1 cellular context compared by ENCODE assay signal in genomic region chr1:235160965-235161684, GRCh38.
A peak's percentile ranks its signal among the peaks of the same experiment; 100 is the strongest.
TF ChIP-seq lines count a peak whose summit lies in the region.

A gene with protein sequence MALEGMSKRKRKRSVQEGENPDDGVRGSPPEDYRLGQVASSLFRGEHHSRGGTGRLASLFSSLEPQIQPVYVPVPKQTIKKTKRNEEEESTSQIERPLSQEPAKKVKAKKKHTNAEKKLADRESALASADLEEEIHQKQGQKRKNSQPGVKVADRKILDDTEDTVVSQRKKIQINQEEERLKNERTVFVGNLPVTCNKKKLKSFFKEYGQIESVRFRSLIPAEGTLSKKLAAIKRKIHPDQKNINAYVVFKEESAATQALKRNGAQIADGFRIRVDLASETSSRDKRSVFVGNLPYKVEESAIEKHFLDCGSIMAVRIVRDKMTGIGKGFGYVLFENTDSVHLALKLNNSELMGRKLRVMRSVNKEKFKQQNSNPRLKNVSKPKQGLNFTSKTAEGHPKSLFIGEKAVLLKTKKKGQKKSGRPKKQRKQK (minus strand): TSS chr1:235161250. CDS start chr1:235161226, 24 bp downstream.

TF ChIP-seq in HepG2, 621 proteins besides CTCF, POLR2A, EP300 and RAD21 (continued from another document and continues in another):
- TF ChIP-seq ZNF33B (CRISPR knock-in tag; IDR thresholded peaks at IDR 0.05): peak; percentile 88; the same call in 1 of the 2 replicates
- TF ChIP-seq ZNF703 (CRISPR knock-in tag; IDR thresholded peaks at IDR 0.05; ENCODE audit: borderline replicate concordance): no peak
- peak; percentile 88; the same call in 1 of the 2 replicates for TF ChIP-seq ZFP62 (CRISPR knock-in tag; IDR thresholded peaks at IDR 0.05)
- TF ChIP-seq RNF2 (conservative IDR thresholded peaks at IDR 0.05; ENCODE audit: low read depth): peak; percentile 95
- no peak for TF ChIP-seq RFX1 (IDR thresholded peaks at IDR 0.05)
- TF ChIP-seq STAT6 (CRISPR knock-in tag; IDR thresholded peaks at IDR 0.05; ENCODE audit: borderline replicate concordance): peak; percentile 93
- TF ChIP-seq ZNF672 (CRISPR knock-in tag; IDR thresholded peaks at IDR 0.05): no peak
- no peak for TF ChIP-seq KDM4B (CRISPR knock-in tag; IDR thresholded peaks at IDR 0.05)
- TF ChIP-seq ZNF616 (CRISPR knock-in tag; IDR thresholded peaks at IDR 0.05; ENCODE audit: low read depth): peak; percentile 87; the same call in 1 of the 2 replicates
- peak; percentile 37; the same call in 1 of the 2 replicates for TF ChIP-seq ZNF512B (CRISPR knock-in tag; IDR thresholded peaks at IDR 0.05; ENCODE audit: borderline replicate concordance)
- peak; percentile 57 for TF ChIP-seq ZEB1 (IDR thresholded peaks at IDR 0.05; ENCODE audit: insufficient replicate concordance, low read depth)
- peak; percentile 96 for TF ChIP-seq SALL1 (CRISPR knock-in tag; IDR thresholded peaks at IDR 0.05)
- TF ChIP-seq, protein P1, sequence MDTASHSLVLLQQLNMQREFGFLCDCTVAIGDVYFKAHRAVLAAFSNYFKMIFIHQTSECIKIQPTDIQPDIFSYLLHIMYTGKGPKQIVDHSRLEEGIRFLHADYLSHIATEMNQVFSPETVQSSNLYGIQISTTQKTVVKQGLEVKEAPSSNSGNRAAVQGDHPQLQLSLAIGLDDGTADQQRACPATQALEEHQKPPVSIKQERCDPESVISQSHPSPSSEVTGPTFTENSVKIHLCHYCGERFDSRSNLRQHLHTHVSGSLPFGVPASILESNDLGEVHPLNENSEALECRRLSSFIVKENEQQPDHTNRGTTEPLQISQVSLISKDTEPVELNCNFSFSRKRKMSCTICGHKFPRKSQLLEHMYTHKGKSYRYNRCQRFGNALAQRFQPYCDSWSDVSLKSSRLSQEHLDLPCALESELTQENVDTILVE (CRISPR knock-in tag; IDR thresholded peaks at IDR 0.05): peak; percentile 73; the same call in 1 of the 2 replicates
- peak; percentile 78; the same call in 1 of the 2 replicates for TF ChIP-seq PHF21A (CRISPR knock-in tag; IDR thresholded peaks at IDR 0.05)
- TF ChIP-seq ZNF335 (CRISPR knock-in tag; IDR thresholded peaks at IDR 0.05): peak; percentile 92
- no peak for TF ChIP-seq ATF7 (IDR thresholded peaks at IDR 0.05)
- TF ChIP-seq ATF7 (CRISPR knock-in tag; IDR thresholded peaks at IDR 0.05): no peak
- peak; percentile 77; the same call in 1 of the 2 replicates for TF ChIP-seq ZNF230 (CRISPR knock-in tag; IDR thresholded peaks at IDR 0.05)
- peak; percentile 86; the same call in 1 of the 2 replicates for TF ChIP-seq RARG (CRISPR knock-in tag; IDR thresholded peaks at IDR 0.05; ENCODE audit: low read depth)
- 0 out of 2 replicates have a peak, but pooled peaks have one; percentile 32 for TF ChIP-seq MED13 (CRISPR knock-in tag; IDR thresholded peaks at IDR 0.05)
- TF ChIP-seq, protein P2, sequence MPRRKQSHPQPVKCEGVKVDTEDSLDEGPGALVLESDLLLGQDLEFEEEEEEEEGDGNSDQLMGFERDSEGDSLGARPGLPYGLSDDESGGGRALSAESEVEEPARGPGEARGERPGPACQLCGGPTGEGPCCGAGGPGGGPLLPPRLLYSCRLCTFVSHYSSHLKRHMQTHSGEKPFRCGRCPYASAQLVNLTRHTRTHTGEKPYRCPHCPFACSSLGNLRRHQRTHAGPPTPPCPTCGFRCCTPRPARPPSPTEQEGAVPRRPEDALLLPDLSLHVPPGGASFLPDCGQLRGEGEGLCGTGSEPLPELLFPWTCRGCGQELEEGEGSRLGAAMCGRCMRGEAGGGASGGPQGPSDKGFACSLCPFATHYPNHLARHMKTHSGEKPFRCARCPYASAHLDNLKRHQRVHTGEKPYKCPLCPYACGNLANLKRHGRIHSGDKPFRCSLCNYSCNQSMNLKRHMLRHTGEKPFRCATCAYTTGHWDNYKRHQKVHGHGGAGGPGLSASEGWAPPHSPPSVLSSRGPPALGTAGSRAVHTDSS (CRISPR knock-in tag; conservative IDR thresholded peaks at IDR 0.05): 0 out of 2 replicates have a peak, but pooled peaks have one; percentile 80
- TF ChIP-seq NFYB (CRISPR knock-in tag; IDR thresholded peaks at IDR 0.05): no peak
- 0 out of 2 replicates have a peak, but pooled peaks have one; percentile 53 for TF ChIP-seq MAZ (IDR thresholded peaks at IDR 0.05; ENCODE audit: borderline replicate concordance, low read depth, low read length)
- peak; percentile 57; the same call in 1 of the 2 replicates for TF ChIP-seq MAZ (CRISPR knock-in tag; IDR thresholded peaks at IDR 0.05; ENCODE audit: low read depth)
- TF ChIP-seq ZFP90 (CRISPR knock-in tag; IDR thresholded peaks at IDR 0.05; ENCODE audit: borderline replicate concordance): peak; percentile 96; the same call in 1 of the 2 replicates
- TF ChIP-seq ZNF260 (CRISPR knock-in tag; IDR thresholded peaks at IDR 0.05; ENCODE audit: borderline replicate concordance, low read depth): no peak
- TF ChIP-seq KDM1A (CRISPR knock-in tag; IDR thresholded peaks at IDR 0.05): no peak
- TF ChIP-seq TBL1XR1 (IDR thresholded peaks at IDR 0.05; ENCODE audit: borderline replicate concordance, low read length, partially characterized antibody): peak; percentile 30
- peak; percentile 95 for TF ChIP-seq KMT2B (CRISPR knock-in tag; IDR thresholded peaks at IDR 0.05)
- TF ChIP-seq ARNT (IDR thresholded peaks at IDR 0.05): no peak
- TF ChIP-seq U2AF1 (optimal IDR thresholded peaks at IDR 0.05; ENCODE audit: low read depth, low read length): no peak
- TF ChIP-seq TFDP2 (CRISPR knock-in tag; IDR thresholded peaks at IDR 0.05): peak; percentile 90
- TF ChIP-seq ZNF225 (CRISPR knock-in tag; IDR thresholded peaks at IDR 0.05): peak; percentile 84; the same call in 1 of the 2 replicates
- TF ChIP-seq ZBTB21 (CRISPR knock-in tag; IDR thresholded peaks at IDR 0.05): no peak
- no peak for TF ChIP-seq HNF4A (CRISPR knock-in tag; IDR thresholded peaks at IDR 0.05)
- TF ChIP-seq HIVEP1 (CRISPR knock-in tag; IDR thresholded peaks at IDR 0.05): peak; percentile 68
- TF ChIP-seq YEATS2 (CRISPR knock-in tag; IDR thresholded peaks at IDR 0.05; ENCODE audit: borderline replicate concordance): peak; percentile 81; the same call in 1 of the 2 replicates
- TF ChIP-seq IKZF4 (CRISPR knock-in tag; IDR thresholded peaks at IDR 0.05; ENCODE audit: borderline replicate concordance, low read depth, not compliant biosample characterization): peak; percentile 94
- TF ChIP-seq ZNF556 (CRISPR knock-in tag; IDR thresholded peaks at IDR 0.05; ENCODE audit: borderline replicate concordance): peak; percentile 86
- TF ChIP-seq YY1 (IDR thresholded peaks at IDR 0.05; ENCODE audit: insufficient read depth, insufficient replicate concordance, low read depth, low read length): peak; percentile 75
- no peak for TF ChIP-seq ZNF382 (CRISPR knock-in tag; IDR thresholded peaks at IDR 0.05; ENCODE audit: borderline replicate concordance)
- peak; percentile 96 for TF ChIP-seq KAT8 (CRISPR knock-in tag; IDR thresholded peaks at IDR 0.05)
- peak; percentile 46; the same call in 1 of the 2 replicates for TF ChIP-seq MIXL1 (CRISPR knock-in tag; IDR thresholded peaks at IDR 0.05)
- TF ChIP-seq, protein P3, sequence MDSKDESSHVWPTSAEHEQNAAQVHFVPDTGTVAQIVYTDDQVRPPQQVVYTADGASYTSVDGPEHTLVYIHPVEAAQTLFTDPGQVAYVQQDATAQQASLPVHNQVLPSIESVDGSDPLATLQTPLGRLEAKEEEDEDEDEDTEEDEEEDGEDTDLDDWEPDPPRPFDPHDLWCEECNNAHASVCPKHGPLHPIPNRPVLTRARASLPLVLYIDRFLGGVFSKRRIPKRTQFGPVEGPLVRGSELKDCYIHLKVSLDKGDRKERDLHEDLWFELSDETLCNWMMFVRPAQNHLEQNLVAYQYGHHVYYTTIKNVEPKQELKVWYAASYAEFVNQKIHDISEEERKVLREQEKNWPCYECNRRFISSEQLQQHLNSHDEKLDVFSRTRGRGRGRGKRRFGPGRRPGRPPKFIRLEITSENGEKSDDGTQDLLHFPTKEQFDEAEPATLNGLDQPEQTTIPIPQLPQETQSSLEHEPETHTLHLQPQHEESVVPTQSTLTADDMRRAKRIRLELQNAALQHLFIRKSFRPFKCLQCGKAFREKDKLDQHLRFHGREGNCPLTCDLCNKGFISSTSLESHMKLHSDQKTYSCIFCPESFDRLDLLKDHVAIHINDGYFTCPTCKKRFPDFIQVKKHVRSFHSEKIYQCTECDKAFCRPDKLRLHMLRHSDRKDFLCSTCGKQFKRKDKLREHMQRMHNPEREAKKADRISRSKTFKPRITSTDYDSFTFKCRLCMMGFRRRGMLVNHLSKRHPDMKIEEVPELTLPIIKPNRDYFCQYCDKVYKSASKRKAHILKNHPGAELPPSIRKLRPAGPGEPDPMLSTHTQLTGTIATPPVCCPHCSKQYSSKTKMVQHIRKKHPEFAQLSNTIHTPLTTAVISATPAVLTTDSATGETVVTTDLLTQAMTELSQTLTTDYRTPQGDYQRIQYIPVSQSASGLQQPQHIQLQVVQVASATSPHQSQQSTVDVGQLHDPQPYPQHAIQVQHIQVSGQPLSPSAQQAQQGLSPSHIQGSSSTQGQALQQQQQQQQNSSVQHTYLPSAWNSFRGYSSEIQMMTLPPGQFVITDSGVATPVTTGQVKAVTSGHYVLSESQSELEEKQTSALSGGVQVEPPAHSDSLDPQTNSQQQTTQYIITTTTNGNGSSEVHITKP (CRISPR knock-in tag; IDR thresholded peaks at IDR 0.05; ENCODE audit: low read depth): peak; percentile 38; the same call in 1 of the 2 replicates
- peak; percentile 94 for TF ChIP-seq ZNF235 (CRISPR knock-in tag; IDR thresholded peaks at IDR 0.05; ENCODE audit: borderline replicate concordance)
- TF ChIP-seq, protein P4, sequence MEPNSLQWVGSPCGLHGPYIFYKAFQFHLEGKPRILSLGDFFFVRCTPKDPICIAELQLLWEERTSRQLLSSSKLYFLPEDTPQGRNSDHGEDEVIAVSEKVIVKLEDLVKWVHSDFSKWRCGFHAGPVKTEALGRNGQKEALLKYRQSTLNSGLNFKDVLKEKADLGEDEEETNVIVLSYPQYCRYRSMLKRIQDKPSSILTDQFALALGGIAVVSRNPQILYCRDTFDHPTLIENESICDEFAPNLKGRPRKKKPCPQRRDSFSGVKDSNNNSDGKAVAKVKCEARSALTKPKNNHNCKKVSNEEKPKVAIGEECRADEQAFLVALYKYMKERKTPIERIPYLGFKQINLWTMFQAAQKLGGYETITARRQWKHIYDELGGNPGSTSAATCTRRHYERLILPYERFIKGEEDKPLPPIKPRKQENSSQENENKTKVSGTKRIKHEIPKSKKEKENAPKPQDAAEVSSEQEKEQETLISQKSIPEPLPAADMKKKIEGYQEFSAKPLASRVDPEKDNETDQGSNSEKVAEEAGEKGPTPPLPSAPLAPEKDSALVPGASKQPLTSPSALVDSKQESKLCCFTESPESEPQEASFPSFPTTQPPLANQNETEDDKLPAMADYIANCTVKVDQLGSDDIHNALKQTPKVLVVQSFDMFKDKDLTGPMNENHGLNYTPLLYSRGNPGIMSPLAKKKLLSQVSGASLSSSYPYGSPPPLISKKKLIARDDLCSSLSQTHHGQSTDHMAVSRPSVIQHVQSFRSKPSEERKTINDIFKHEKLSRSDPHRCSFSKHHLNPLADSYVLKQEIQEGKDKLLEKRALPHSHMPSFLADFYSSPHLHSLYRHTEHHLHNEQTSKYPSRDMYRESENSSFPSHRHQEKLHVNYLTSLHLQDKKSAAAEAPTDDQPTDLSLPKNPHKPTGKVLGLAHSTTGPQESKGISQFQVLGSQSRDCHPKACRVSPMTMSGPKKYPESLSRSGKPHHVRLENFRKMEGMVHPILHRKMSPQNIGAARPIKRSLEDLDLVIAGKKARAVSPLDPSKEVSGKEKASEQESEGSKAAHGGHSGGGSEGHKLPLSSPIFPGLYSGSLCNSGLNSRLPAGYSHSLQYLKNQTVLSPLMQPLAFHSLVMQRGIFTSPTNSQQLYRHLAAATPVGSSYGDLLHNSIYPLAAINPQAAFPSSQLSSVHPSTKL (CRISPR knock-in tag; IDR thresholded peaks at IDR 0.05): peak; percentile 58
- peak; percentile 95 for TF ChIP-seq KDM5B (CRISPR knock-in tag; IDR thresholded peaks at IDR 0.05; ENCODE audit: borderline replicate concordance)
